Comparison of ENCODE assay signal across 8 cellular contexts in the genomic region with DNA sequence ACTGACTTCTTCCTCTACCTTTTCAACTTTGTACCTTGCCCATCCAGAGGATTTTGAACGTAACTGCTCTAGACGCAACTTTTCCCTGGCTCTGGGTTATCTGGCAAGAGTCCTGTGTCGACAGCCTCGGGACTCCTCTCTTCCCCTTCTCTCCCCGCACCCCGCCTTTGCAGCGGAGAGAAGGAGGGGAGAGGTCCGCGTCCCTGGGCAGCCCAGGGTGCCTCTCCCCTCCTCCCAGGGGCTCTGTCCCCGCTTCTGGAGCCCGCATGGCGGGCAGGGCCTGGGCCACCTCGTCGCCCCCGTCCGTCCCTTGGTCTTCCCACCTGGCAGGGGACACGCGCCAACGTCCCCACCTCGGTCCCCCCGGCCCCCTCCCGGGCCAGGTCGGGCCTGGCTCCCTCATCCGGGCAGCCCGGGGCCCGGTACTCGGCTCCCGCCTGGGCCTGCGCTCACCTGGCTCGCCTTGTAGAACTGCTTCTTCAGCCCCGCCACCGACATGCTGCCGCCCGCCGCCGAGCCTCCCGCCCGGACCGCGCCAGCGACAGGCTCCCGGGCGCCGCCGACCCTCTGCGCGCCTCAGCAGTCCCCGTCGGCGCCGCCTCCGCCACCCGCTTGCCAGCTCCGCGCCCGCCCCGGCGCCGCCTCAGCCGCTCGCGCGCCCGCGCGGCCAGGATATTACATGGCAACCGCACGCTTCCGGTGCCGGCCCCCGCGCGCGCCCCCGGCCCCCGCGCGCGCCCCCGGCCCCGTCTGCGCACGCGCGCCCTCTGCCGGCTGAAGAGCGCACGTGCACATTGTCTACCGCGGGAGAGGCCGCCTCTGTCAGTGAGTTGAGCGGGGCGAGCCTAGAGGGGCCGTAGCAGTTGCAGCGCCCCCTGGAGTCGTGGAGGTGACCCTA. TPM values are rescaled to one million over a fixed set of nuclear protein-coding genes. Genes with fewer than 3 reads are reported as not detected.
DNase-seq lines count a peak whose midpoint lies in the region; ATAC-seq lines count a peak whose summit lies in the region.

A gene with protein sequence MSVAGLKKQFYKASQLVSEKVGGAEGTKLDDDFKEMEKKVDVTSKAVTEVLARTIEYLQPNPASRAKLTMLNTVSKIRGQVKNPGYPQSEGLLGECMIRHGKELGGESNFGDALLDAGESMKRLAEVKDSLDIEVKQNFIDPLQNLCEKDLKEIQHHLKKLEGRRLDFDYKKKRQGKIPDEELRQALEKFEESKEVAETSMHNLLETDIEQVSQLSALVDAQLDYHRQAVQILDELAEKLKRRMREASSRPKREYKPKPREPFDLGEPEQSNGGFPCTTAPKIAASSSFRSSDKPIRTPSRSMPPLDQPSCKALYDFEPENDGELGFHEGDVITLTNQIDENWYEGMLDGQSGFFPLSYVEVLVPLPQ (minus strand): TSS at position 677 of the 898 bp plus-strand sequence. CDS start 179 bp downstream, at position 498.

- peak; percentile 85 to 92 for DNase-seq in AML-193 (lab: John Stamatoyannopoulos, UW)
- DNase-seq in NCI-H446 (lab: John Stamatoyannopoulos, UW), result peak; percentile 94 to 96
- DNase-seq in activated CD4-positive, CD25-positive, alpha-beta regulatory T cell treated with anti-CD3 and anti-CD28 coated beads, Interleukin-2, amount 50 U/mL, for 72 hours, result peak; percentile 95
- DNase-seq in cerebellum (ENCODE audit: low spot score), result peak; percentile 95
- peak; percentile 96 for DNase-seq in kidney glomerular epithelial cell (lab: John Stamatoyannopoulos, UW)
- peak; percentile 88 to 90 for DNase-seq in stimulated activated CD4-positive, alpha-beta T cell treated with anti-CD3 and anti-CD28 coated beads, Interleukin-1b, Interleukin-23, amount 100 ng/mL, for 1 hour (ENCODE audit: low read depth in 2 of 2)

- peak; percentile 40 for ATAC-seq in GM19043 (IDR thresholded peaks at IDR 0.05; ENCODE audit: low read depth, unreplicated experiment)
- ATAC-seq in HG03354 (IDR thresholded peaks at IDR 0.05; ENCODE audit: poor library complexity, severe bottlenecking, unreplicated experiment), result peak; percentile 57

RNA-seq across cellular contexts. Expression of the gene that starts here (rescaled TPM):
- total RNA-seq in cerebellum, result 21.3 TPM

Comparison
In these comparisons a context has a peak if more than half of its experiments do, and no peak if none do; other contexts are left out.
1. Peak in every context shown above with its lines: DNase-seq and ATAC-seq.